Comparison of ENCODE assay signal across 20 cellular contexts in the genomic region with DNA sequence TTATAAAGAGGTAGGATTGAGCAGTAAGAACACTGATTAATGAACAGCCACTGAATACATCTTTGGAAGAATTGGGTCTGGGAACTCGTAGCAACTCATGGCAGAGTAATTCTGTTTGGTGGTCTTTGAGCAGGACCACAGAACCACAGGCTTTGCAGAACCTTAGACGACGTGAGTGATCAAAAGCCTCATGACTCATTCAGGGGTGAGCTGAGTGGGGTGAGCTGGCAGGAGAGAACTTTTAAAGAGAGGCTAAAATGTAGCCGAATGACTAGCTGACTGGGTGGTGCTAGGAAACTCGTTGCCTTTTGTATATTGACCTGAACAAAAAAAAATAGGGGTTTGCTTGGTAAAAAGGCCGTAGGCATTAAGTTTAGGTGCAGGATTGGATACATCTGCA.
DNase-seq lines count a peak whose midpoint lies in the region; ATAC-seq, FAIRE-seq and TF ChIP-seq lines count a peak whose summit lies in the region.
"Had no signal": no experiment of that assay in that cellular context is flagged by ENCODE, and none has a peak within 500 bp of the region (broad histone marks: within the 10 kb centered on the region; RNA-seq: fewer than 3 reads in every experiment).

No MANE protein-coding gene starts in this region.

- no peak overlapping the region for H3K27ac Mint-ChIP-seq in glutamatergic neuron (ENCODE audit: unreplicated experiment)
- H3K27ac Mint-ChIP-seq: memory B cell had no signal

- CTCF ChIA-PET in AG04450 (lab: Charles Lee), result interaction anchor here (0.5 kb wide), 1 partner anchor 503 kb away, joined by 3 read pairs; no protein-coding TSS in a partner anchor

- H3K14ac ChIP-seq in mesenchymal stem cell (ENCODE audit: low read length in 2 of 2), result no peak overlapping the region

- H3K9ac ChIP-seq in mesenchymal stem cell (ENCODE audit: low read length), result peak overlapping the region; percentile 33

- 2% methylated on average over 5 of the region's 6 CpGs for WGBS in mesenchymal stem cell
- 66 to 77% methylated on average over 6 of the region's 6 CpGs for whole genome bisulfite sequencing in pancreas, 2 donors

- intact Hi-C loops in pancreas (cut with DNase I), result no loop called here

- no peak overlapping the region for H3K4me3 Mint-ChIP-seq in glutamatergic neuron (ENCODE audit: unreplicated experiment)
- H3K4me3 Mint-ChIP-seq: memory B cell had no signal

- no peak for FAIRE-seq in bronchial epithelial cell (lab: Jason Lieb, UNC)
- FAIRE-seq in pancreas (lab: Jason Lieb, UNC), result no peak
- FAIRE-seq: colon, GM18507 had no signal

- no peak overlapping the region for H2AK5ac ChIP-seq in mesenchymal stem cell (ENCODE audit: low read length, severe bottlenecking)

- H4K8ac ChIP-seq in mesenchymal stem cell (ENCODE audit: low read length), result no peak overlapping the region

- H3K27me3 ChIP-seq in AG04450 (ENCODE audit: control insufficient read depth, insufficient read depth, low read length) (no peaks in the 10 kb centered on the region), bronchial epithelial cell (ENCODE audit: control insufficient read depth, insufficient read depth, low read length) (no peaks in the 10 kb centered on the region), mesenchymal stem cell (ENCODE audit: control insufficient read depth in 1 of 2, insufficient read depth in 1 of 2, low read length in 2 of 2) (no peaks in the 10 kb centered on the region), pancreas (no peaks in the 10 kb centered on the region)
- H3K27me3 ChIP-seq: heart right ventricle, suprapubic skin had no signal

- H3K4me3 ChIP-seq in AG04450 (ENCODE audit: low read depth, low read length), result no peak overlapping the region
- H3K4me3 ChIP-seq in bronchial epithelial cell (ENCODE audit: low read depth, low read length), result no peak overlapping the region
- no peak overlapping the region for H3K4me3 ChIP-seq in mesenchymal stem cell (ENCODE audit: insufficient read depth in 1 of 2, low read depth in 1 of 2, low read length in 2 of 2)
- H3K4me3 ChIP-seq in pancreas, result no peak overlapping the region
- H3K4me3 ChIP-seq: heart right ventricle, SK-N-MC, suprapubic skin had no signal

- peak overlapping the region; percentile 25 for H3K4me2 ChIP-seq in mesenchymal stem cell (ENCODE audit: low read length, poor library complexity, severe bottlenecking)

- no peak overlapping the region for H3K4ac ChIP-seq in mesenchymal stem cell (ENCODE audit: low read depth in 1 of 2, low read length in 2 of 2)

- H3K27ac ChIP-seq in AG04450 (ENCODE audit: low read depth, low read length), result no peak overlapping the region
- peak overlapping the region; percentile 94 for H3K27ac ChIP-seq in mesenchymal stem cell (ENCODE audit: low read length, poor library complexity, severe bottlenecking)
- no peak overlapping the region for H3K27ac ChIP-seq in pancreas
- H3K27ac ChIP-seq: heart right ventricle, SK-N-MC, suprapubic skin had no signal

- TF ChIP-seq CTCF in AG04450 (IDR thresholded peaks at IDR 0.05; ENCODE audit: low read depth, low read length) (no peak), bronchial epithelial cell (IDR thresholded peaks at IDR 0.05; ENCODE audit: insufficient read depth, low read length, severe bottlenecking) (no peak), pancreas (IDR thresholded peaks at IDR 0.05) (no peak), glutamatergic neuron (IDR thresholded peaks at IDR 0.05; ENCODE audit: partially characterized antibody, unreplicated experiment) (no peak)

- H2AFZ ChIP-seq in mesenchymal stem cell (ENCODE audit: low read depth, low read length), result no peak overlapping the region

- H2BK15ac ChIP-seq in mesenchymal stem cell (ENCODE audit: low read depth, poor library complexity, severe bottlenecking), result no peak overlapping the region

- H3K23ac ChIP-seq in mesenchymal stem cell (ENCODE audit: low read length in 2 of 2), result no peak overlapping the region

- H3K36me3 ChIP-seq in bronchial epithelial cell (ENCODE audit: control insufficient read depth, insufficient read depth, low read length) (no peaks in the 10 kb centered on the region), mesenchymal stem cell (ENCODE audit: control insufficient read depth in 1 of 2, insufficient read depth in 2 of 2, low read depth in 1 of 2, low read length in 2 of 2) (no peaks in the 10 kb centered on the region), pancreas (no peaks in the 10 kb centered on the region)
- H3K36me3 ChIP-seq: heart right ventricle, suprapubic skin had no signal

- H3K36me3 Mint-ChIP-seq in glutamatergic neuron (ENCODE audit: unreplicated experiment), result no peaks in the 10 kb centered on the region
- H3K36me3 Mint-ChIP-seq: memory B cell had no signal

- H4K91ac ChIP-seq in mesenchymal stem cell (ENCODE audit: low read length), result no peak overlapping the region

- H2BK5ac ChIP-seq in mesenchymal stem cell (ENCODE audit: low read depth, low read length, poor library complexity, severe bottlenecking), result no peak overlapping the region

- POLR2A ChIA-PET in AG04450 (lab: Yijun Ruan, JAX), result interaction anchor here (0.5 kb wide), 1 partner anchor 282 kb away, joined by 3 read pairs; no protein-coding TSS in a partner anchor

- DNase-seq in AG04450 (ENCODE audit: low read depth, low spot score) (peak; percentile 26), LoVo (ENCODE audit: low spot score) (peak; percentile 37), bronchial epithelial cell (ENCODE audit: low read depth) (peak; percentile 86), mesenchymal stem cell (peak; percentile 76), NCI-H2029 treated with DMSO at 0.1 percent for 48 hours (lab: John Stamatoyannopoulos, UW) (no peak), pancreas (no peak), glutamatergic neuron (no peak)
- DNase-seq: activated CD4-positive, alpha-beta T cell treated with anti-CD3 and anti-CD28 coated beads for 4 hours; activated effector memory CD4-positive, alpha-beta T cell treated with Interleukin-2 at 50 U/mL for 16 hours; DMS79 treated with DMSO at 0.1 percent for 48 hours; heart right ventricle; NCI-H1092 treated with DMSO at 0.1 percent for 48 hours; NCI-H774; retina had no signal

- H3K27me3 Mint-ChIP-seq in glutamatergic neuron (ENCODE audit: unreplicated experiment), result peaks cover 2% of the 10 kb centered on the region

- ATAC-seq in pancreas (no peak), GM21786 (IDR thresholded peaks at IDR 0.05; ENCODE audit: unreplicated experiment) (no peak)
- ATAC-seq: heart right ventricle had no signal

- H2BK12ac ChIP-seq in mesenchymal stem cell (ENCODE audit: low read length in 2 of 2), result no peak overlapping the region

- no peaks in the 10 kb centered on the region for H3K79me1 ChIP-seq in mesenchymal stem cell (replicated peaks; ENCODE audit: low read length, poor library complexity, severe bottlenecking)

- no peak overlapping the region for H3K18ac ChIP-seq in mesenchymal stem cell (ENCODE audit: low read depth in 1 of 2, low read length in 2 of 2)

- H3K9me3 Mint-ChIP-seq in glutamatergic neuron (ENCODE audit: unreplicated experiment), result no peaks in the 10 kb centered on the region
- H3K9me3 Mint-ChIP-seq: memory B cell had no signal

- H3K4me1 ChIP-seq in mesenchymal stem cell (ENCODE audit: control insufficient read depth, insufficient read depth, low read depth, low read length) (peaks cover 5% of the 10 kb centered on the region), pancreas (no peaks in the 10 kb centered on the region)
- H3K4me1 ChIP-seq: suprapubic skin had no signal

- no peak overlapping the region for H2BK120ac ChIP-seq in mesenchymal stem cell (ENCODE audit: low read depth, low read length)

- peaks cover 4% of the 10 kb centered on the region for H3K4me1 Mint-ChIP-seq in glutamatergic neuron (ENCODE audit: low read depth, unreplicated experiment)
- H3K4me1 Mint-ChIP-seq: memory B cell had no signal

- H3K9me3 ChIP-seq in AG04450 (ENCODE audit: control insufficient read depth, insufficient read depth, low read length) (no peaks in the 10 kb centered on the region), mesenchymal stem cell (ENCODE audit: control insufficient read depth, low read length) (no peaks in the 10 kb centered on the region), pancreas (no peaks in the 10 kb centered on the region)
- H3K9me3 ChIP-seq: heart right ventricle, suprapubic skin had no signal

Comparison
In these comparisons a context has a peak if more than half of its experiments do, and no peak if none do; other contexts are left out.
1. DNase-seq: peak in AG04450 (single experiment), LoVo (single experiment), bronchial epithelial cell (single experiment) and mesenchymal stem cell (single experiment); none in NCI-H2029 treated with DMSO at 0.1 percent for 48 hours (single experiment), pancreas (0 of 6) and glutamatergic neuron (single experiment).